ENCODE assay signal across 7 cellular contexts in the genomic region with DNA sequence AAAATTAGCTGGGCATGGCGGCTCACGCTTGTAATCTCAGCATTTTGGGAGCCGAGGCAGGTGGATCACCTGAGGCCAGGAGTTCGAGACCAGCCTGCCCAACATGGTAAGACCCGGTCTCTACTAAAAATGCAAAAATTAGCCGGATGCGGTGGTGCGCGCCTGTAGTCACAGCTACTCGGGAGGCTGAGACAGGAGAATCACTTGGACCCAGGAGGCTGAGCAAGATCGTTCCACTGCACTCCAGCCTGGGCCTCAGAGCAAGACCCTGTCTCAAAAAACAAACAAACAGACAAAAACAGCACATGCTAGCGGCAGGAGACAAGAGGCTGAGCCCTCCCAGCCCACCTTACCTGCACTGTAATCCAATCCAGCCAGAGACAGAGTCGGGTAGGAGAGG. TPM values are rescaled to one million over a fixed set of nuclear protein-coding genes. Genes with fewer than 3 reads are reported as not detected.
DNase-seq lines count a peak whose midpoint lies in the region; ATAC-seq and TF ChIP-seq lines count a peak whose summit lies in the region.

No MANE protein-coding gene starts in this region.

- H3K27ac Mint-ChIP-seq in GM23338: no peak overlapping the region

- no peak for DNase-seq in GM23338 (ENCODE audit: low spot score)
- DNase-seq in SK-N-MC (ENCODE audit: low read depth, low spot score): no peak
- no peak for DNase-seq in fibroblast of lung (ENCODE audit: low read depth in 2 of 2)
- no peak for DNase-seq in NCI-H446 treated with DMSO at 0.1 percent for 48 hours (lab: John Stamatoyannopoulos, UW)
- DNase-seq in DMS114 treated with DMSO at 0.1 percent for 48 hours (lab: John Stamatoyannopoulos, UW; ENCODE audit: unreplicated experiment): no peak

- H3K9me3 ChIP-seq in SK-N-MC (ENCODE audit: low read depth, low read length): no peaks in the 10 kb centered on the region
- H3K9me3 ChIP-seq in fibroblast of lung (ENCODE audit: control insufficient read depth, insufficient read depth, low read depth, low read length): no peaks in the 10 kb centered on the region
- H3K9me3 ChIP-seq in skeletal muscle satellite cell (replicated peaks; ENCODE audit: low read length): no peaks in the 10 kb centered on the region

- H3K9ac ChIP-seq in SK-N-MC (ENCODE audit: insufficient read length): no peak overlapping the region
- no peak overlapping the region for H3K9ac ChIP-seq in fibroblast of lung (ENCODE audit: insufficient read depth, low read length)
- no peak overlapping the region for H3K9ac ChIP-seq in skeletal muscle satellite cell (ENCODE audit: low read depth, low read length)

- ATAC-seq in GM23338 (no peak), GM21576 (IDR thresholded peaks at IDR 0.05; ENCODE audit: unreplicated experiment) (no peak)

- H3K27me3 Mint-ChIP-seq in GM23338 (ENCODE audit: insufficient read depth, low read depth, poor library complexity): peaks cover 16% of the 10 kb centered on the region

- no peaks in the 10 kb centered on the region for H3K9me2 ChIP-seq in GM23338 (ENCODE audit: insufficient read depth)

- 0 out of 2 replicates have a peak, but pooled peaks cover 4% of the 10 kb centered on the region for H3F3A ChIP-seq in GM23338 (replicated peaks; ENCODE audit: low read depth)

- no peak for TF ChIP-seq CTCF in GM23338 (conservative IDR thresholded peaks at IDR 0.05; ENCODE audit: low read depth in 2 of 2)
- TF ChIP-seq CTCF in fibroblast of lung (conservative IDR thresholded peaks at IDR 0.05 in 1 of 2, IDR thresholded peaks at IDR 0.05 in 1 of 2; ENCODE audit: low read depth in 1 of 2, low read length in 2 of 2): no peak

- H2AFZ ChIP-seq in GM23338 (peak overlapping the region; percentile 78; the same call in 1 of the 2 replicates), fibroblast of lung (ENCODE audit: low read length) (no peak overlapping the region)

- no peaks in the 10 kb centered on the region; the same call in 1 of the 2 replicates for H4K20me1 ChIP-seq in GM23338 (replicated peaks; ENCODE audit: insufficient read depth)
- H4K20me1 ChIP-seq in fibroblast of lung (ENCODE audit: control insufficient read depth, extremely low read depth, insufficient read depth, low read length): no peaks in the 10 kb centered on the region

- H3K9me3 Mint-ChIP-seq in GM23338: no peaks in the 10 kb centered on the region

- H3K4me2 ChIP-seq in GM23338: peak overlapping the region; percentile 83
- H3K4me2 ChIP-seq in fibroblast of lung (ENCODE audit: extremely low read depth, insufficient read depth, low read length): peak overlapping the region; percentile 88
- H3K4me2 ChIP-seq in skeletal muscle satellite cell (ENCODE audit: low read length): peak overlapping the region; percentile 97

- H3K27me3 ChIP-seq in GM23338 (ENCODE audit: insufficient read depth) (no peaks in the 10 kb centered on the region), fibroblast of lung (ENCODE audit: control insufficient read depth, insufficient read depth, low read length) (no peaks in the 10 kb centered on the region), skeletal muscle satellite cell (ENCODE audit: control insufficient read depth, insufficient read depth, low read length) (no peaks in the 10 kb centered on the region)

- H3K27ac ChIP-seq in GM23338 (ENCODE audit: low read depth) (0 out of 2 replicates have a peak overlapping the region, but pooled peaks have one; percentile 29), SK-N-MC (no peak overlapping the region), fibroblast of lung (ENCODE audit: insufficient read depth, low read length) (no peak overlapping the region)

- H3K4me1 ChIP-seq in GM23338 (ENCODE audit: insufficient read depth) (peaks cover 5% of the 10 kb centered on the region; the same call in 1 of the 2 replicates), fibroblast of lung (ENCODE audit: control insufficient read depth, extremely low read depth, insufficient read depth, low read length) (peaks cover 6% of the 10 kb centered on the region), skeletal muscle satellite cell (ENCODE audit: control insufficient read depth, insufficient read depth, low read length) (peaks cover 16% of the 10 kb centered on the region)

- H3K4me3 ChIP-seq in GM23338: peak overlapping the region; percentile 76
- H3K4me3 ChIP-seq in SK-N-MC: peak overlapping the region; percentile 89
- peak overlapping the region in 1 of 4 experiments; percentile 69 for H3K4me3 ChIP-seq in fibroblast of lung (replicated peaks in 1 of 4; ENCODE audit: control extremely low read depth in 1 of 4, insufficient read depth in 1 of 4, low read depth in 3 of 4, low read length in 4 of 4)
- H3K4me3 ChIP-seq in skeletal muscle satellite cell (ENCODE audit: low read length): peak overlapping the region; percentile 82

- H3K4me3 Mint-ChIP-seq in GM23338: peak overlapping the region; percentile 99

- peaks cover 3% of the 10 kb centered on the region for H3K4me1 Mint-ChIP-seq in GM23338

- H3K36me3 Mint-ChIP-seq in GM23338 (ENCODE audit: low read depth): no peaks in the 10 kb centered on the region; the same call in 1 of the 3 replicates

- H3K79me2 ChIP-seq in GM23338 (replicated peaks; ENCODE audit: insufficient read depth) (peaks cover 34% of the 10 kb centered on the region), fibroblast of lung (ENCODE audit: control insufficient read depth, insufficient read depth, low read length) (peaks cover 18% of the 10 kb centered on the region)

- H3K36me3 ChIP-seq in GM23338 (ENCODE audit: insufficient read depth): no peaks in the 10 kb centered on the region
- H3K36me3 ChIP-seq in SK-N-MC (ENCODE audit: insufficient read depth, low read length): 0 out of 2 replicates have a peak, but pooled peaks cover under 1% of the 10 kb centered on the region
- no peaks in the 10 kb centered on the region for H3K36me3 ChIP-seq in fibroblast of lung (ENCODE audit: control insufficient read depth, insufficient read depth, low read length)
- H3K36me3 ChIP-seq in skeletal muscle satellite cell (ENCODE audit: insufficient read depth, low read length): no peaks in the 10 kb centered on the region

TF ChIP-seq in GM23338, 12 proteins besides CTCF, POLR2A, EP300 and RAD21 (continues in another document):
- TF ChIP-seq NANOG (IDR thresholded peaks at IDR 0.05; ENCODE audit: borderline replicate concordance): no peak
- TF ChIP-seq STAT1 (IDR thresholded peaks at IDR 0.05; ENCODE audit: unreplicated experiment): no peak
- no peak for TF ChIP-seq ZNF331 (CRISPR knock-in tag; IDR thresholded peaks at IDR 0.05; ENCODE audit: low read depth)

RNA-seq across cellular contexts. Expression of gene DOLPP1, which starts 1.1 kb away (rescaled TPM):
- 30.0 and 31.9 TPM in 2 replicates for total RNA-seq in GM23338 (2014; rRNA removed; shearing (Covaris generic))
- polyA plus RNA-seq in GM23338 (2016; fragmentation: Nextera tagmentation; extraction: Ambion mirVana): 20.5 and 23.3 TPM in 2 replicates
- total RNA-seq in fibroblast of lung: 4.9 and 7.4 TPM in 2 replicates
- 9.7 and 12.2 TPM in 2 replicates for polyA plus RNA-seq in fibroblast of lung
- polyA plus RNA-seq in fibroblast of lung (2012): 10.4 and 13.3 TPM in 2 replicates
- polyA minus RNA-seq in fibroblast of lung (ENCODE audit: low replicate concordance): 20.6 and 27.9 TPM in 2 replicates
- 8.6 and 10.5 TPM in 2 replicates for total RNA-seq in skeletal muscle satellite cell (2012; rRNA removed)

RNA-seq across cellular contexts. Expression of gene CRAT, which starts 30.8 kb away (rescaled TPM):
- 9.9 TPM in 2 replicates for total RNA-seq in GM23338 (2014; rRNA removed; shearing (Covaris generic))
- polyA plus RNA-seq in GM23338 (2016; fragmentation: Nextera tagmentation; extraction: Ambion mirVana): 3.7 and 4.6 TPM in 2 replicates
- 33.6 and 45.1 TPM in 2 replicates for total RNA-seq in fibroblast of lung
- 34.0 and 37.4 TPM in 2 replicates for polyA plus RNA-seq in fibroblast of lung
- polyA plus RNA-seq in fibroblast of lung (2012): 52.6 and 59.0 TPM in 2 replicates
- 109 and 121 TPM in 2 replicates for polyA minus RNA-seq in fibroblast of lung (ENCODE audit: low replicate concordance)
- total RNA-seq in skeletal muscle satellite cell (2012; rRNA removed): 48.7 and 58.3 TPM in 2 replicates

RNA-seq across cellular contexts. Expression of gene PTPA, which starts 31.4 kb away (rescaled TPM):
- 110 and 122 TPM in 2 replicates for total RNA-seq in GM23338 (2014; rRNA removed; shearing (Covaris generic))
- polyA plus RNA-seq in GM23338 (2016; fragmentation: Nextera tagmentation; extraction: Ambion mirVana) (53.9 and 57.3 TPM in 2 replicates), fibroblast of lung (189 and 190 TPM in 2 replicates)
- 159 and 203 TPM in 2 replicates for total RNA-seq in fibroblast of lung
- 186 and 250 TPM in 2 replicates for polyA plus RNA-seq in fibroblast of lung (2012)
- polyA minus RNA-seq in fibroblast of lung (ENCODE audit: low replicate concordance): 246 and 273 TPM in 2 replicates
- 55.5 and 60.7 TPM in 2 replicates for total RNA-seq in skeletal muscle satellite cell (2012; rRNA removed)

RNA-seq across cellular contexts. Expression of gene MIGA2, which starts 43.4 kb away (rescaled TPM):
- total RNA-seq in GM23338 (2014; rRNA removed; shearing (Covaris generic)): 37.1 and 47.8 TPM in 2 replicates
- polyA plus RNA-seq in GM23338 (2016; fragmentation: Nextera tagmentation; extraction: Ambion mirVana) (15.3 and 19.3 TPM in 2 replicates), fibroblast of lung (9.8 and 11.4 TPM in 2 replicates)
- 20.8 and 23.3 TPM in 2 replicates for total RNA-seq in fibroblast of lung
- 10.1 and 15.0 TPM in 2 replicates for polyA plus RNA-seq in fibroblast of lung (2012)
- polyA minus RNA-seq in fibroblast of lung (ENCODE audit: low replicate concordance): 10.7 and 13.3 TPM in 2 replicates
- 15.7 and 16.2 TPM in 2 replicates for total RNA-seq in skeletal muscle satellite cell (2012; rRNA removed)

RNA-seq across cellular contexts. Expression of gene SH3GLB2, which starts 51.7 kb away (rescaled TPM):
- 64.3 and 68.0 TPM in 2 replicates for total RNA-seq in GM23338 (2014; rRNA removed; shearing (Covaris generic))
- polyA plus RNA-seq in GM23338 (2016; fragmentation: Nextera tagmentation; extraction: Ambion mirVana) (21.9 and 22.8 TPM in 2 replicates), fibroblast of lung (27.3 and 38.7 TPM in 2 replicates)
- 27.5 and 42.3 TPM in 2 replicates for total RNA-seq in fibroblast of lung
- polyA plus RNA-seq in fibroblast of lung (2012): 28.2 and 40.4 TPM in 2 replicates
- polyA minus RNA-seq in fibroblast of lung (ENCODE audit: low replicate concordance): 42.6 and 51.3 TPM in 2 replicates
- total RNA-seq in skeletal muscle satellite cell (2012; rRNA removed): 24.6 and 27.7 TPM in 2 replicates
